Comparison of ENCODE assay signal across 2 cellular contexts in genomic region chr10:6272126-6272525, GRCh38.
TF ChIP-seq lines count a peak whose summit lies in the region.

No MANE protein-coding gene starts in this region.

TF ChIP-seq in K562, 482 proteins besides CTCF, POLR2A, EP300 and RAD21 (continued from another document):
- TF ChIP-seq PBX2 (CRISPR knock-in tag; IDR thresholded peaks at IDR 0.05; ENCODE audit: low read depth) (no peak), PBX2 (tag; conservative IDR thresholded peaks at IDR 0.05; ENCODE audit: low read depth) (no peak), TCF7 (IDR thresholded peaks at IDR 0.05; ENCODE audit: borderline replicate concordance) (no peak), STAT5A (IDR thresholded peaks at IDR 0.05; ENCODE audit: borderline replicate concordance, low read length) (no peak), ARID3B (CRISPR knock-in tag; IDR thresholded peaks at IDR 0.05; ENCODE audit: borderline replicate concordance) (no peak)

TF ChIP-seq in WTC11, 78 proteins besides CTCF, POLR2A, EP300 and RAD21 (continued from another document):
- TF ChIP-seq E2F1 (CRISPR knock-in tag; IDR thresholded peaks at IDR 0.05), result no peak
- TF ChIP-seq MAX (CRISPR knock-in tag; IDR thresholded peaks at IDR 0.05), result no peak
- no peak for TF ChIP-seq KAT7 (CRISPR knock-in tag; IDR thresholded peaks at IDR 0.05; ENCODE audit: borderline replicate concordance)
- no peak for TF ChIP-seq STAT6 (CRISPR knock-in tag; conservative IDR thresholded peaks at IDR 0.05; ENCODE audit: low read depth)
- TF ChIP-seq ZNF396 (CRISPR knock-in tag; IDR thresholded peaks at IDR 0.05; ENCODE audit: borderline replicate concordance), result no peak
- no peak for TF ChIP-seq CREM (CRISPR knock-in tag; IDR thresholded peaks at IDR 0.05)
- TF ChIP-seq ZNF232 (CRISPR knock-in tag; IDR thresholded peaks at IDR 0.05), result no peak
- TF ChIP-seq GTF2I (CRISPR knock-in tag; conservative IDR thresholded peaks at IDR 0.05), result no peak
- TF ChIP-seq ZNF423 (CRISPR knock-in tag; IDR thresholded peaks at IDR 0.05), result no peak
